1 cellular context compared by ENCODE assay signal in genomic region chr2:218395826-218396687, GRCh38.
TF ChIP-seq lines count a peak whose summit lies in the region.

No MANE protein-coding gene starts in this region.

TF ChIP-seq in GM12878, 131 proteins besides CTCF, POLR2A, EP300 and RAD21 (continued from another document):
- TF ChIP-seq ZNF687 (IDR thresholded peaks at IDR 0.05) (peak; percentile 60; the same call in 1 of the 2 replicates), ATF7 (IDR thresholded peaks at IDR 0.05; ENCODE audit: low read depth) (peak; percentile 85), SMC3 (IDR thresholded peaks at IDR 0.05; ENCODE audit: borderline replicate concordance, low read length) (peak; percentile 67), PAX5 (IDR thresholded peaks at IDR 0.05; ENCODE audit: borderline replicate concordance, low read depth, low read length) (0 out of 2 replicates have a peak, but pooled peaks have one; percentile 75), CBX5 (IDR thresholded peaks at IDR 0.05; ENCODE audit: low read depth) (peak; percentile 88; the same call in 1 of the 2 replicates), JUND (IDR thresholded peaks at IDR 0.05; ENCODE audit: low read depth, low read length) (0 out of 2 replicates have a peak, but pooled peaks have one; percentile 12), USF2 (IDR thresholded peaks at IDR 0.05; ENCODE audit: borderline replicate concordance, low read depth, low read length) (no peak), CREB1 (IDR thresholded peaks at IDR 0.05; ENCODE audit: low read depth) (peak; percentile 78), MTA3 (IDR thresholded peaks at IDR 0.05; ENCODE audit: borderline replicate concordance, low read length) (no peak), BCL3 (IDR thresholded peaks at IDR 0.05; ENCODE audit: borderline replicate concordance, insufficient read depth, low read depth, low read length, poor library complexity, severe bottlenecking) (no peak), YY1 (IDR thresholded peaks at IDR 0.05; ENCODE audit: low read depth, low read length) (peak; percentile 92), NFXL1 (IDR thresholded peaks at IDR 0.05; ENCODE audit: borderline replicate concordance) (no peak), NFYA (IDR thresholded peaks at IDR 0.05; ENCODE audit: borderline replicate concordance, low read depth, low read length) (no peak)
- TF ChIP-seq, protein P1, sequence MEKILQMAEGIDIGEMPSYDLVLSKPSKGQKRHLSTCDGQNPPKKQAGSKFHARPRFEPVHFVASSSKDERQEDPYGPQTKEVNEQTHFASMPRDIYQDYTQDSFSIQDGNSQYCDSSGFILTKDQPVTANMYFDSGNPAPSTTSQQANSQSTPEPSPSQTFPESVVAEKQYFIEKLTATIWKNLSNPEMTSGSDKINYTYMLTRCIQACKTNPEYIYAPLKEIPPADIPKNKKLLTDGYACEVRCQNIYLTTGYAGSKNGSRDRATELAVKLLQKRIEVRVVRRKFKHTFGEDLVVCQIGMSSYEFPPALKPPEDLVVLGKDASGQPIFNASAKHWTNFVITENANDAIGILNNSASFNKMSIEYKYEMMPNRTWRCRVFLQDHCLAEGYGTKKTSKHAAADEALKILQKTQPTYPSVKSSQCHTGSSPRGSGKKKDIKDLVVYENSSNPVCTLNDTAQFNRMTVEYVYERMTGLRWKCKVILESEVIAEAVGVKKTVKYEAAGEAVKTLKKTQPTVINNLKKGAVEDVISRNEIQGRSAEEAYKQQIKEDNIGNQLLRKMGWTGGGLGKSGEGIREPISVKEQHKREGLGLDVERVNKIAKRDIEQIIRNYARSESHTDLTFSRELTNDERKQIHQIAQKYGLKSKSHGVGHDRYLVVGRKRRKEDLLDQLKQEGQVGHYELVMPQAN (conservative IDR thresholded peaks at IDR 0.05): peak; percentile 78
